11 cellular contexts compared by ENCODE assay signal in genomic region chr4:3452376-3452775, GRCh38. TPM values are rescaled to one million over a fixed set of nuclear protein-coding genes. Genes with fewer than 3 reads are reported as not detected.
DNase-seq lines count a peak whose midpoint lies in the region; ATAC-seq and TF ChIP-seq lines count a peak whose summit lies in the region.
"Had no signal": no experiment of that assay in that cellular context is flagged by ENCODE, and none has a peak within 500 bp of the region (broad histone marks: within the 10 kb centered on the region; RNA-seq: fewer than 3 reads in every experiment).

No MANE protein-coding gene starts in this region.

- H3K4me3 Mint-ChIP-seq in MCF 10A (ENCODE audit: unreplicated experiment) (no peak overlapping the region), immature natural killer cell (no peak overlapping the region)

- TF ChIP-seq CTCF in MCF 10A (IDR thresholded peaks at IDR 0.05; ENCODE audit: unreplicated experiment) (no peak), breast epithelium (IDR thresholded peaks at IDR 0.05) (no peak), fibroblast of pulmonary artery (IDR thresholded peaks at IDR 0.05; ENCODE audit: low read length, missing control alignments) (peak; percentile 47), smooth muscle cell (IDR thresholded peaks at IDR 0.05; ENCODE audit: borderline replicate concordance, insufficient read depth, poor library complexity, severe bottlenecking) (peak; percentile 10)

- no peak overlapping the region for H3K9ac ChIP-seq in smooth muscle cell (ENCODE audit: low read depth)

- H3K9me3 ChIP-seq in breast epithelium (peaks cover 8 to 14% of the 10 kb centered on the region in 2 donors), smooth muscle cell (replicated peaks; ENCODE audit: low read depth) (peaks cover 4% of the 10 kb centered on the region)

- no peaks in the 10 kb centered on the region for H3K4me1 ChIP-seq in breast epithelium
- H3K4me1 ChIP-seq in smooth muscle cell (ENCODE audit: low read depth): no peaks in the 10 kb centered on the region
- H3K4me1 ChIP-seq: HAP-1 had no signal

- H3K27ac ChIP-seq in breast epithelium (no peak overlapping the region), smooth muscle cell (ENCODE audit: low read depth) (no peak overlapping the region)

- peaks cover 10% of the 10 kb centered on the region for H3K4me1 Mint-ChIP-seq in MCF 10A (ENCODE audit: insufficient read depth, unreplicated experiment)
- H3K4me1 Mint-ChIP-seq in immature natural killer cell: no peaks in the 10 kb centered on the region

- H3K27me3 Mint-ChIP-seq in MCF 10A (ENCODE audit: insufficient read depth, unreplicated experiment) (no peaks in the 10 kb centered on the region), immature natural killer cell (ENCODE audit: low read depth in 3 of 3) (peaks cover 0 to 4% (median 2%) of the 10 kb centered on the region in 3 donors)

- H3K36me3 Mint-ChIP-seq in MCF 10A (ENCODE audit: insufficient read depth, unreplicated experiment) (no peaks in the 10 kb centered on the region), immature natural killer cell (peaks cover 0 to 6% (median 3%) of the 10 kb centered on the region in 3 donors)

- no peaks in the 10 kb centered on the region for H4K20me1 ChIP-seq in smooth muscle cell (ENCODE audit: low read depth)

- H3K4me2 ChIP-seq in smooth muscle cell: no peak overlapping the region

- H3K27me3 ChIP-seq in breast epithelium (no peaks in the 10 kb centered on the region), smooth muscle cell (ENCODE audit: low read depth) (no peaks in the 10 kb centered on the region)

- CTCF ChIA-PET in MCF 10A (lab: Yijun Ruan, JAX): interaction anchor here (0.7 to 2.0 kb wide), 5 partner anchors 9 to 112 kb away, joined by 3 to 8 read pairs (median 3); no protein-coding TSS in a partner anchor

- no peak overlapping the region for H2AFZ ChIP-seq in smooth muscle cell (ENCODE audit: low read depth)

- ATAC-seq in GM21619 (IDR thresholded peaks at IDR 0.05; ENCODE audit: unreplicated experiment): no peak

- 84% methylated on average over 7 of the region's 7 CpGs for WGBS in smooth muscle cell (ENCODE audit: low lambda C conversion rate)

- POLR2A ChIA-PET in MCF 10A (lab: Yijun Ruan, JAX): interaction anchor here (1.1 to 2.2 kb wide), 3 partner anchors 9 to 28 kb away, joined by 4 to 7 read pairs (median 7); no protein-coding TSS in a partner anchor

- no peak overlapping the region for H3K27ac Mint-ChIP-seq in MCF 10A (ENCODE audit: low read depth, unreplicated experiment)
- H3K27ac Mint-ChIP-seq in immature natural killer cell: no peak overlapping the region

- H3K79me2 ChIP-seq in smooth muscle cell (ENCODE audit: low read depth): no peaks in the 10 kb centered on the region

- no peak for TF ChIP-seq POLR2A in breast epithelium (IDR thresholded peaks at IDR 0.05)

- intact Hi-C loops in MCF 10A (cut with micrococcal nuclease): no loop called here
- intact Hi-C loops in breast epithelium (cut with DNase I; ENCODE audit: low total_unique reads): no loop called here

- H3K36me3 ChIP-seq in breast epithelium (no peaks in the 10 kb centered on the region), smooth muscle cell (ENCODE audit: low read depth) (no peaks in the 10 kb centered on the region)
- H3K36me3 ChIP-seq: HAP-1 had no signal

- no peaks in the 10 kb centered on the region for H3F3A ChIP-seq in smooth muscle cell (ENCODE audit: low read depth)

- DNase-seq in MCF 10A (ENCODE audit: unreplicated experiment) (peak; percentile 37), breast epithelium (ENCODE audit: low spot score in 2 of 2) (no peak), RPMI7951 (ENCODE audit: low read depth) (peak; percentile 21), fibroblast of pulmonary artery (ENCODE audit: low read depth) (peak; percentile 7), smooth muscle cell (lab: John Stamatoyannopoulos, UW; ENCODE audit: unreplicated experiment) (no peak), immature natural killer cell (no peak), middle frontal gyrus (ENCODE audit: extremely low spot score, low spot score) (no peak)
- DNase-seq: NCI-H2081 treated with DMSO at 0.1 percent for 48 hours, nucleus accumbens had no signal

- H3K9me3 Mint-ChIP-seq in MCF 10A (ENCODE audit: unreplicated experiment) (no peaks in the 10 kb centered on the region), immature natural killer cell (peaks cover 0 to 15% (median 7%) of the 10 kb centered on the region in 6 donors)

- H3K4me3 ChIP-seq in breast epithelium (no peak overlapping the region), fibroblast of pulmonary artery (replicated peaks; ENCODE audit: low read depth, low read length) (no peak overlapping the region), smooth muscle cell (no peak overlapping the region)
- H3K4me3 ChIP-seq: HAP-1 had no signal

- BruUV-seq in MCF 10A (replicated peaks; lab: Mats Ljungman, UMichigan): no TSS peak

RNA-seq across cellular contexts. Expression of gene HGFAC, which starts 10.6 kb away (rescaled TPM):
- total RNA-seq in MCF 10A (2022) (0.28 TPM in 1 of 2 replicates, not detected in the other), breast epithelium (1 to 10 TPM in 1 of 3 donors, under 1 TPM in 1, not detected in 1; 0.59 to 1.3 TPM), smooth muscle cell (0.27 and 0.58 TPM in 2 replicates)
- not detected in 2 replicates for total RNA-seq in RPMI7951 (2014; rRNA removed; shearing (Covaris generic))
- polyA plus RNA-seq in smooth muscle cell (not detected in 2 replicates), immature natural killer cell (not detected)

RNA-seq across cellular contexts. Expression of gene DOK7, which starts 10.7 kb away (rescaled TPM):
- total RNA-seq in MCF 10A (2022): 1.1 and 5.3 TPM in 2 replicates
- total RNA-seq in breast epithelium: 1 to 10 TPM in 2 of 3 donors, not detected in 1; 1.3 to 3.5 TPM
- not detected in 2 replicates for total RNA-seq in RPMI7951 (2014; rRNA removed; shearing (Covaris generic))
- total RNA-seq in smooth muscle cell: not detected in 2 replicates
- polyA plus RNA-seq in smooth muscle cell: 1.4 TPM in 1 of 2 replicates, not detected in the other
- polyA plus RNA-seq in immature natural killer cell: 1 to 10 TPM in 2 of 3 donors, not detected in 1; 4.2 to 4.8 TPM

Comparison
In these comparisons a context has a peak if more than half of its experiments do, and no peak if none do; other contexts are left out.
1. DNase-seq: peak in MCF 10A (single experiment), RPMI7951 (single experiment) and fibroblast of pulmonary artery (single experiment); none in breast epithelium (0 of 2), smooth muscle cell (single experiment), immature natural killer cell (0 of 3) and middle frontal gyrus (single experiment).
2. CTCF ChIP-seq: peak in fibroblast of pulmonary artery (single experiment) and smooth muscle cell (single experiment); none in MCF 10A (single experiment) and breast epithelium (0 of 3).